Comparison of ENCODE assay signal across 8 cellular contexts in genomic region chr5:72848474-72849428, GRCh38. TPM values are rescaled to one million over a fixed set of nuclear protein-coding genes. Genes with fewer than 3 reads are reported as not detected.
DNase-seq lines count a peak whose midpoint lies in the region; ATAC-seq and TF ChIP-seq lines count a peak whose summit lies in the region.

No MANE protein-coding gene starts in this region.

- no peak overlapping the region for H4K5ac ChIP-seq in mesendoderm (ENCODE audit: low read length)

- H3K27me3 ChIP-seq in GM23338 (ENCODE audit: insufficient read depth) (no peaks in the 10 kb centered on the region), Loucy (ENCODE audit: insufficient read depth, low read length, poor library complexity, severe bottlenecking) (no peaks in the 10 kb centered on the region), ectodermal cell (ENCODE audit: control insufficient read depth, insufficient read depth, low read length, poor library complexity, severe bottlenecking) (no peaks in the 10 kb centered on the region), mesendoderm (ENCODE audit: insufficient read depth, low read length, poor library complexity) (no peaks in the 10 kb centered on the region)

- peak overlapping the region; percentile 52 for H2BK5ac ChIP-seq in mesendoderm (ENCODE audit: low read length)

- DNase-seq in DMS 273 (lab: John Stamatoyannopoulos, UW; ENCODE audit: unreplicated experiment) = peak; percentile 80
- no peak for DNase-seq in DMS 273 treated with DMSO at 0.1 percent for 48 hours (lab: John Stamatoyannopoulos, UW)
- DNase-seq in GM23338 (ENCODE audit: low spot score) = peak; percentile 58
- peak; percentile 63 for DNase-seq in activated CD4-positive, alpha-beta memory T cell treated with anti-CD3 and anti-CD28 coated beads for 36 hours
- DNase-seq in mesendoderm = peak; percentile 53
- peak; percentile 40 for DNase-seq in stimulated activated CD8-positive, alpha-beta memory T cell treated with anti-CD3 and anti-CD28 coated beads, Interleukin-12 subunit alpha, Interleukin-12 subunit beta, amount 100 ng/mL, for 4 hours (ENCODE audit: low read depth)

- H3K27me3 Mint-ChIP-seq in GM23338 (ENCODE audit: insufficient read depth, low read depth, poor library complexity) = peaks cover 7% of the 10 kb centered on the region
- no peaks in the 10 kb centered on the region for H3K27me3 Mint-ChIP-seq in activated CD4-positive, alpha-beta memory T cell treated with anti-CD3 and anti-CD28 coated beads for 36 hours

- 0 to 1% methylated on average over 80 to 81 of the region's 81 CpGs for WGBS in ectodermal cell, 2 experiments
- WGBS in mesendoderm (ENCODE audit: extremely low coverage, insufficient coverage, low lambda C conversion rate) = no CpG with 5 or more reads among the region's 81 CpGs

- H3K56ac ChIP-seq in mesendoderm (ENCODE audit: low read length) = peak overlapping the region; percentile 93

- H3K4me2 ChIP-seq in GM23338 (peak overlapping the region; percentile 81), Loucy (ENCODE audit: low read depth, low read length, poor library complexity, severe bottlenecking) (peak overlapping the region; percentile 95), mesendoderm (ENCODE audit: low read length) (peak overlapping the region; percentile 47)

- peak; percentile 64 for ATAC-seq in GM23338

- POLR2A ChIA-PET in activated CD4-positive, alpha-beta memory T cell treated with anti-CD3 and anti-CD28 coated beads for 36 hours (lab: Charles Lee) = interaction anchor here (0.7 to 2.6 kb wide), 10 partner anchors 8 to 529 kb away, joined by 3 to 31 read pairs (median 4); partner anchors contain the start of genes MRPS27, PTCD2 and TNPO1

- H4K20me1 ChIP-seq in GM23338 (replicated peaks; ENCODE audit: insufficient read depth) (peaks cover 31% of the 10 kb centered on the region), Loucy (ENCODE audit: insufficient read depth, low read length, poor library complexity, severe bottlenecking) (peaks cover 50% of the 10 kb centered on the region)

- peak overlapping the region; percentile 54 for H2BK120ac ChIP-seq in mesendoderm (ENCODE audit: low read depth, low read length)

- H2BK15ac ChIP-seq in mesendoderm (replicated peaks; ENCODE audit: low read depth) = no peak overlapping the region

- TF ChIP-seq CTCF in GM23338 (conservative IDR thresholded peaks at IDR 0.05; ENCODE audit: low read depth in 2 of 2) (no peak), Loucy (conservative IDR thresholded peaks at IDR 0.05; ENCODE audit: low read length) (no peak)

- peak overlapping the region; percentile 74 for H3K4ac ChIP-seq in mesendoderm (ENCODE audit: low read depth, low read length)

- CTCF ChIA-PET in activated CD4-positive, alpha-beta memory T cell treated with anti-CD3 and anti-CD28 coated beads for 36 hours (lab: Charles Lee) = interaction anchor here (0.6 to 3.0 kb wide), 6 partner anchors 12 to 238 kb away, joined by 3 to 20 read pairs (median 3); no protein-coding TSS in a partner anchor

- H2AFZ ChIP-seq in GM23338 (no peak overlapping the region; the same call in 1 of the 2 replicates), Loucy (ENCODE audit: low read length) (peak overlapping the region; percentile 90)

- peak overlapping the region; percentile 90 for H3K9ac ChIP-seq in Loucy (ENCODE audit: low read depth, low read length, poor library complexity, severe bottlenecking)
- peak overlapping the region; percentile 93 for H3K9ac ChIP-seq in mesendoderm (ENCODE audit: low read length)

- H3K23ac ChIP-seq in mesendoderm (ENCODE audit: low read length) = peak overlapping the region; percentile 11

- H4K8ac ChIP-seq in mesendoderm (ENCODE audit: low read depth, low read length) = no peak overlapping the region

- peaks cover 31% of the 10 kb centered on the region; the same call in 1 of the 2 replicates for H3K4me1 ChIP-seq in GM23338 (ENCODE audit: insufficient read depth)
- H3K4me1 ChIP-seq in Loucy (ENCODE audit: insufficient read depth, low read length, poor library complexity, severe bottlenecking) = peaks cover 41% of the 10 kb centered on the region
- H3K4me1 ChIP-seq in ectodermal cell (ENCODE audit: control insufficient read depth, insufficient read depth, low read length) = peaks cover 12% of the 10 kb centered on the region
- H3K4me1 ChIP-seq in mesendoderm (ENCODE audit: control insufficient read depth, low read depth, low read length) = no peaks in the 10 kb centered on the region

- H3K9me3 ChIP-seq in Loucy (ENCODE audit: insufficient read depth, low read depth, low read length) (no peaks in the 10 kb centered on the region), ectodermal cell (ENCODE audit: control insufficient read depth, low read length) (no peaks in the 10 kb centered on the region)

- H3K27ac Mint-ChIP-seq in GM23338 = peak overlapping the region; percentile 99
- H3K27ac Mint-ChIP-seq in activated CD4-positive, alpha-beta memory T cell treated with anti-CD3 and anti-CD28 coated beads for 36 hours = peak overlapping the region; percentile 98

- peak overlapping the region; percentile 80 for H3K4me3 ChIP-seq in GM23338
- peak overlapping the region; percentile 82 for H3K4me3 ChIP-seq in Loucy (ENCODE audit: low read length, poor library complexity, severe bottlenecking)
- peak overlapping the region; percentile 88 for H3K4me3 ChIP-seq in ectodermal cell (ENCODE audit: insufficient read depth, low read depth, low read length)
- peak overlapping the region; percentile 88 for H3K4me3 ChIP-seq in mesendoderm (ENCODE audit: low read length)

- peak overlapping the region; percentile 97 for H3K4me3 Mint-ChIP-seq in GM23338
- H3K4me3 Mint-ChIP-seq in activated CD4-positive, alpha-beta memory T cell treated with anti-CD3 and anti-CD28 coated beads for 36 hours = peak overlapping the region; percentile 99

- H3K27ac ChIP-seq in GM23338 (ENCODE audit: low read depth) (peak overlapping the region; percentile 93), ectodermal cell (ENCODE audit: insufficient read depth, low read depth, low read length, poor library complexity, severe bottlenecking) (peak overlapping the region; percentile 93), mesendoderm (ENCODE audit: low read depth, low read length) (peak overlapping the region; percentile 96)

- intact Hi-C loops in activated CD4-positive, alpha-beta memory T cell treated with anti-CD3 and anti-CD28 coated beads for 36 hours (cut with micrococcal nuclease) = loop anchor here (1.0 to 2.0 kb wide), 3 partner anchors 22 to 650 kb away; partner anchors contain the start of genes BTF3 and TNPO1

- H3K18ac ChIP-seq in mesendoderm (ENCODE audit: low read length) = peak overlapping the region; percentile 84

- H3K4me1 Mint-ChIP-seq in GM23338 = peaks cover 48% of the 10 kb centered on the region; the same call in 2 of the 3 replicates
- H3K4me1 Mint-ChIP-seq in activated CD4-positive, alpha-beta memory T cell treated with anti-CD3 and anti-CD28 coated beads for 36 hours (ENCODE audit: low read depth) = peaks cover 47% of the 10 kb centered on the region

- peaks cover 1% of the 10 kb centered on the region for H3K79me1 ChIP-seq in mesendoderm (ENCODE audit: low read length)

- peaks cover 67% of the 10 kb centered on the region for H3K79me2 ChIP-seq in GM23338 (replicated peaks; ENCODE audit: insufficient read depth)
- peaks cover 58% of the 10 kb centered on the region for H3K79me2 ChIP-seq in Loucy (ENCODE audit: insufficient read depth, low read length)
- peaks cover 35% of the 10 kb centered on the region for H3K79me2 ChIP-seq in mesendoderm (ENCODE audit: control insufficient read depth, insufficient read depth, low read length)

- H3K9me2 ChIP-seq in GM23338 (ENCODE audit: insufficient read depth) (no peaks in the 10 kb centered on the region), Loucy (replicated peaks; ENCODE audit: low read depth, low read length) (no peaks in the 10 kb centered on the region)

- H3K9me3 Mint-ChIP-seq in GM23338 = no peaks in the 10 kb centered on the region
- H3K9me3 Mint-ChIP-seq in activated CD4-positive, alpha-beta memory T cell treated with anti-CD3 and anti-CD28 coated beads for 36 hours = no peaks in the 10 kb centered on the region

- H3F3A ChIP-seq in GM23338 (replicated peaks; ENCODE audit: low read depth) (no peaks in the 10 kb centered on the region), Loucy (ENCODE audit: low read depth) (no peaks in the 10 kb centered on the region)

- no peak overlapping the region for H2AK5ac ChIP-seq in mesendoderm (ENCODE audit: low read length)

- peaks cover 10% of the 10 kb centered on the region; the same call in 1 of the 2 replicates for H3K36me3 ChIP-seq in GM23338 (ENCODE audit: insufficient read depth)
- H3K36me3 ChIP-seq in Loucy (ENCODE audit: insufficient read depth, low read length) = peaks cover 6% of the 10 kb centered on the region
- peaks cover 4% of the 10 kb centered on the region for H3K36me3 ChIP-seq in ectodermal cell (ENCODE audit: control insufficient read depth, insufficient read depth, low read length)
- no peaks in the 10 kb centered on the region for H3K36me3 ChIP-seq in mesendoderm (ENCODE audit: control insufficient read depth, insufficient read depth, low read length)

- peaks cover 37% of the 10 kb centered on the region for H3K36me3 Mint-ChIP-seq in GM23338 (ENCODE audit: low read depth)
- peaks cover 32% of the 10 kb centered on the region for H3K36me3 Mint-ChIP-seq in activated CD4-positive, alpha-beta memory T cell treated with anti-CD3 and anti-CD28 coated beads for 36 hours

RNA-seq across cellular contexts. Expression of gene TNPO1, which starts 32.3 kb away (rescaled TPM):
- 197 and 224 TPM in 2 replicates for total RNA-seq in GM23338 (2014; rRNA removed; shearing (Covaris generic))
- 94.7 and 117 TPM in 2 replicates for polyA plus RNA-seq in GM23338 (2016; fragmentation: Nextera tagmentation; extraction: Ambion mirVana)
- 10 to 100 TPM; 92.0 to 95.4 TPM for total RNA-seq in activated CD4-positive, alpha-beta memory T cell treated with anti-CD3 and anti-CD28 coated beads for 36 hours
- 231 TPM for polyA plus RNA-seq in ectodermal cell (2013, experiment 1 of 4)
- polyA plus RNA-seq in ectodermal cell (2013, experiment 2 of 4) = 227 TPM
- 163 TPM for polyA plus RNA-seq in ectodermal cell (2013, experiment 3 of 4)
- 190 TPM for polyA plus RNA-seq in ectodermal cell (2013, experiment 4 of 4)
- 124 TPM for polyA plus RNA-seq in mesendoderm (2013, experiment 1 of 2)
- 126 TPM for polyA plus RNA-seq in mesendoderm (2013, experiment 2 of 2)
